20 cellular contexts compared by ENCODE assay signal in the genomic region with DNA sequence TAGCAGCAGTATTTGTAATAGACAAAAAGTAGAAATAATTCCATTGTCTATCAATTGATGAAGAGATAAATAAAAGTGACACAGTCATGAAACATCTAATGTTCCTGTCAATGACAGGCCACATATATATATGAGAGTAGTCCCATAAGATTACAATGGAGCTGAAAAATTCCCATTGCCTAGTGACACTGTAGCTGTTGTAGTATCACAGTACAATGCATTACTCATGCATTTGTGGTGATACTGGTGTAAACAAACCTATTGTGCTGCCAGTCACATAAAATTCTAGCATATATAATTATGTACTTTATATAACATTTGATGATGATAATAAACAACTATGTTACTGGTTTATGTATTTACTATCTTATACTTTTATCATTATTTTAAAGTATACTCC.
DNase-seq lines count a peak whose midpoint lies in the region; TF ChIP-seq lines count a peak whose summit lies in the region.
"Had no signal": no experiment of that assay in that cellular context is flagged by ENCODE, and none has a peak within 500 bp of the region (broad histone marks: within the 10 kb centered on the region; RNA-seq: fewer than 3 reads in every experiment).

No MANE protein-coding gene starts in this region.

- no peaks in the 10 kb centered on the region for H3K4me1 ChIP-seq in mammary epithelial cell (ENCODE audit: insufficient read depth, low read length)

- H3K79me2 ChIP-seq in mammary epithelial cell (ENCODE audit: insufficient read depth, low read length) = no peaks in the 10 kb centered on the region

- H3K9me3 ChIP-seq in mammary epithelial cell (replicated peaks; ENCODE audit: insufficient read depth, low read length) = no peaks in the 10 kb centered on the region

- DNase-seq in DMS53 (lab: John Stamatoyannopoulos, UW) = peak; percentile 56
- no peak for DNase-seq in DMS53 treated with DMSO at 0.1 percent for 48 hours (lab: John Stamatoyannopoulos, UW; ENCODE audit: unreplicated experiment)
- DNase-seq in mammary epithelial cell = peak; percentile 12
- peak; percentile 31 for DNase-seq in fibroblast of pulmonary artery (ENCODE audit: low read depth)
- no peak for DNase-seq in iPS-NIHi7 (ENCODE audit: extremely low spot score)
- no peak for DNase-seq in epidermal melanocyte (ENCODE audit: insufficient read length, low spot score)
- no peak for DNase-seq in NCI-H2227 (lab: John Stamatoyannopoulos, UW; ENCODE audit: unreplicated experiment)
- no peak for DNase-seq in OCI-M2 (lab: John Stamatoyannopoulos, UW; ENCODE audit: unreplicated experiment)
- DNase-seq: C1 segment of cervical spinal cord; CD8-positive, alpha-beta T cell; IMR-90; MM.1S; NCI-H1092 treated with DMSO at 0.1 percent for 48 hours; NCI-H146; NCI-H2029; NCI-H526; OCI-M1; Right ventricle myocardium superior had no signal

- TF ChIP-seq CTCF in mammary epithelial cell (conservative IDR thresholded peaks at IDR 0.05 in 1 of 2, IDR thresholded peaks at IDR 0.05 in 1 of 2; ENCODE audit: extremely low read depth in 1 of 2, insufficient read depth in 1 of 2, low read depth in 1 of 2, low read length in 2 of 2) (no peak), fibroblast of pulmonary artery (IDR thresholded peaks at IDR 0.05; ENCODE audit: low read length, missing control alignments) (no peak)

- in situ Hi-C loops in mammary epithelial cell (cut with MboI; ENCODE audit: low sequenced_read_pairs in 2 of 2) = no loop called here

- BruUV-seq in mammary epithelial cell (replicated peaks; lab: Mats Ljungman, UMichigan) = no TSS peak

- no peaks in the 10 kb centered on the region for H3K27me3 ChIP-seq in mammary epithelial cell (ENCODE audit: insufficient read depth, low read length)

- intact Hi-C loops in mammary epithelial cell (cut with micrococcal nuclease) = no loop called here

- no peak overlapping the region for H3K4me2 ChIP-seq in mammary epithelial cell (ENCODE audit: insufficient read depth, low read depth, low read length)
- H3K4me2 ChIP-seq: KMS-11 had no signal

- no peaks in the 10 kb centered on the region for H4K20me1 ChIP-seq in mammary epithelial cell (ENCODE audit: insufficient read depth, low read length)

- no peaks in the 10 kb centered on the region for H3K36me3 ChIP-seq in mammary epithelial cell (ENCODE audit: insufficient read depth, low read length)

- no peak overlapping the region for H3K27ac ChIP-seq in mammary epithelial cell (ENCODE audit: insufficient read depth, low read depth, low read length)
- H3K27ac ChIP-seq: 22Rv1, KMS-11 had no signal

- CTCF ChIA-PET in mammary epithelial cell (lab: Charles Lee; ENCODE audit: low non-redundant PET) = no interaction called here

- H3K9ac ChIP-seq in mammary epithelial cell (ENCODE audit: insufficient read depth, low read length) = no peak overlapping the region
- H3K9ac ChIP-seq: KMS-11 had no signal

- dilution Hi-C loops in mammary epithelial cell (cut with HindIII; ENCODE audit: low sequenced_read_pairs) = no loop called here

- no peak overlapping the region for H2AFZ ChIP-seq in mammary epithelial cell (ENCODE audit: low read depth, low read length)

- H3K4me3 ChIP-seq in mammary epithelial cell (replicated peaks in 1 of 3; ENCODE audit: insufficient read depth in 1 of 3, low read depth in 2 of 3, low read length in 3 of 3) (no peak overlapping the region), fibroblast of pulmonary artery (replicated peaks; ENCODE audit: low read depth, low read length) (no peak overlapping the region)

Comparison
In these comparisons a context has a peak if more than half of its experiments do, and no peak if none do; other contexts are left out.
1. DNase-seq: peak in DMS53 (single experiment), mammary epithelial cell (single experiment) and fibroblast of pulmonary artery (single experiment); none in DMS53 treated with DMSO at 0.1 percent for 48 hours (single experiment), iPS-NIHi7 (single experiment), epidermal melanocyte (single experiment), NCI-H2227 (single experiment) and OCI-M2 (single experiment).